8 cellular contexts compared by ENCODE assay signal in genomic region chr5:134904621-134905245, GRCh38. TPM values are rescaled to one million over a fixed set of nuclear protein-coding genes. Genes with fewer than 3 reads are reported as not detected.
DNase-seq lines count a peak whose midpoint lies in the region; ATAC-seq and TF ChIP-seq lines count a peak whose summit lies in the region.

TSS of gene PCBD2 (plus strand) at chr5:134905131. CDS start at chr5:134905140, 9 bp downstream.

- H3K9me3 ChIP-seq in adrenal gland (replicated peaks in 1 of 3) = no peaks in the 10 kb centered on the region
- no peaks in the 10 kb centered on the region for H3K9me3 ChIP-seq in prostate gland

- TF ChIP-seq POLR2A in GM15510 (IDR thresholded peaks at IDR 0.05; ENCODE audit: borderline replicate concordance, extremely low read depth, insufficient read length) (peak; percentile 66), adrenal gland (IDR thresholded peaks at IDR 0.05) (peak; percentile 64 to 76), prostate gland (IDR thresholded peaks at IDR 0.05) (peak; percentile 39)

- DNase-seq in NCI-H146 treated with DMSO at 0.1 percent for 48 hours (lab: John Stamatoyannopoulos, UW; ENCODE audit: unreplicated experiment) (peak; percentile 66), T-helper 1 cell (peak; percentile 76 to 97 (median 84)), adrenal gland (peak; percentile 89 to 94 (median 92)), left ventricle myocardium superior (peak; percentile 95), prostate gland (ENCODE audit: low spot score) (peak; percentile 86)

- 0% methylated on average over 2 to 83 of the region's 83 CpGs for WGBS in adrenal gland, 4 donors
- whole genome bisulfite sequencing in prostate gland = under 1% methylated on average over 42 of the region's 83 CpGs
- under 1% methylated on average over 83 of the region's 83 CpGs for WGBS in urinary bladder

- intact Hi-C loops in adrenal gland (cut with DNase I) = loop anchor here (10.0 kb wide), 2 partner anchors 60 to 160 kb away; partner anchors contain the start of gene C5orf24 (in 1 of the 2)
- intact Hi-C loops in left ventricle myocardium superior (cut with micrococcal nuclease) = no loop called here
- intact Hi-C loops in prostate gland (cut with DNase I) = loop anchor here (2.0 to 10.0 kb wide), 5 partner anchors 30 to 288 kb away; partner anchors contain the start of genes C5orf24, CAMLG and TXNDC15

- TF ChIP-seq CTCF in adrenal gland (IDR thresholded peaks at IDR 0.05) = peak; percentile 67 to 97 (median 82)
- TF ChIP-seq CTCF in prostate gland (IDR thresholded peaks at IDR 0.05) = peak; percentile 67 to 97 (median 84)

- H3K27me3 ChIP-seq in adrenal gland (no peaks in the 10 kb centered on the region), prostate gland (replicated peaks; ENCODE audit: insufficient read depth) (no peaks in the 10 kb centered on the region)

- peak within 1 kb of the TSS; percentile 75 to 82 (median 76) for H3K4me3 ChIP-seq in adrenal gland
- peak within 1 kb of the TSS; percentile 85 to 87 for H3K4me3 ChIP-seq in prostate gland
- peak within 1 kb of the TSS; percentile 92 for H3K4me3 ChIP-seq in urinary bladder (ENCODE audit: low read depth, low read length)

- H3K4me1 ChIP-seq in adrenal gland (replicated peaks in 1 of 2) = peaks cover 0 to 3% of the 10 kb centered on the region in 2 donors
- no peaks in the 10 kb centered on the region for H3K4me1 ChIP-seq in prostate gland (replicated peaks)
- no peaks in the 10 kb centered on the region for H3K4me1 ChIP-seq in urinary bladder (ENCODE audit: insufficient read depth)

- peaks cover 0 to 2% of the 10 kb centered on the region in 2 donors for H3K36me3 ChIP-seq in adrenal gland (replicated peaks in 1 of 2)
- no peaks in the 10 kb centered on the region for H3K36me3 ChIP-seq in prostate gland
- H3K36me3 ChIP-seq in urinary bladder (ENCODE audit: insufficient read depth) = no peaks in the 10 kb centered on the region

- ATAC-seq in HG02884 (IDR thresholded peaks at IDR 0.05; ENCODE audit: unreplicated experiment) (peak; percentile 76), left ventricle myocardium superior (peak; percentile 92)

- H3K27ac ChIP-seq in adrenal gland = peak within 1 kb of the TSS; percentile 57 to 99 (median 98)
- H3K27ac ChIP-seq in prostate gland = peak within 1 kb of the TSS; percentile 93 to 95
- H3K27ac ChIP-seq in urinary bladder (ENCODE audit: low read depth) = peak within 1 kb of the TSS; percentile 99

RNA-seq across cellular contexts. Expression of gene PCBD2, which starts in this region (rescaled TPM):
- 10 to 100 TPM in 6 of 8 donors, 1 to 10 TPM in 2; 7.1 to 19.5 (median 14.8) TPM for total RNA-seq in adrenal gland
- 10 to 100 TPM in 1 of 3 donors, 1 to 10 TPM in 2; 3.9 to 13.1 (median 6.6) TPM for polyA plus RNA-seq in adrenal gland
- 25.1 TPM for total RNA-seq in left ventricle myocardium superior
- total RNA-seq in prostate gland = 1 to 10 TPM; 7.4 to 9.4 TPM
- total RNA-seq in urinary bladder = 11.9 TPM
- 5.4 TPM for polyA plus RNA-seq in urinary bladder

Comparison
In these comparisons a context has a peak if more than half of its experiments do, and no peak if none do; other contexts are left out.
1. Peak in every context shown above with its lines: DNase-seq, ATAC-seq, H3K4me3 ChIP-seq and H3K27ac ChIP-seq.